In the genomic region with DNA sequence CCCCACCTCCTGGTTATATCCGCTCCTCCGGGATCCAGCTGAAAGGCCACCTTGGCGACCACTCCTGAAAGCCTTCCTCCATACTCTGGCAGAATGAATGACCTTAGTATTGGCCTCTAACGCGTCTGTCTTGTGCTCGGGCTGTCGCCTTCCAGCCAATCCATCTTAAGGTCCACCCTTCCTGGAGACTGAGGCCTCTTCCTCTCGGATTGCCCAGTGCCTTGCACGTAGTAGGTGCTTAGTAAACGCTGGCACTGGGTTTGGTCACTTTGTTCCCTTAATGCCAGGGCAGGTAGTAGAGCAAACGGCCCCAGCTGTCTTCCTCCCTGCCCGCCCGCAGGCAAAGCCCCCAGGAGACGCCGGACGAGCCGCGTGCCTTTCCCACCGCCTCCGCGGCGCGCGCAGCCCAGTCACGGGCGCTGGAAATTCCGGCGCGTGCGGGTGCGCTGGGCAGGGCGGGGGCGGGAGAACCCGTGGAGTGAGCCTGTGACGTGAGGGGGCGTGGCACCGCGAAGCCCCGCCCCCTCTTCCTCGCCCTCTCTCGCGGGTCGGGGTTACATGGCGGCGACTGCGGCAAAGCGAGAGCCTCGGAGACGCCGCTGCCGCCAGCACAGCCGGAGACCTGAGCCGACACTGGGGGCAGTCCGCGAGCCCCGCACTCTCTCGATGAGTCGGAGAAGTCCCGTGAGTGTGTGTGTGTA, we compare ENCODE assay signal across 8 cellular contexts. TPM values are rescaled to one million over a fixed set of nuclear protein-coding genes. Genes with fewer than 3 reads are reported as not detected.
DNase-seq lines count a peak whose midpoint lies in the region; ATAC-seq, FAIRE-seq and TF ChIP-seq lines count a peak whose summit lies in the region.

A gene (plus strand): TSS at position 527 of the 701 bp plus-strand sequence. CDS start 27,242 bp downstream, outside the sequence.

- H2BK20ac ChIP-seq in H1 (ENCODE audit: low read length) = no peak within 1 kb of the TSS

- POLR2A ChIA-PET in H1 (lab: Charles Lee; ENCODE audit: partially characterized antibody) = interaction anchor here (0.6 to 2.6 kb wide), 10 partner anchors 12 to 450 kb away, joined by 3 to 15 read pairs (median 4); a partner anchor contains a TSS

- H3K36me3 ChIP-seq in H1 (ENCODE audit: control insufficient read depth in 2 of 4, insufficient read depth in 4 of 4, low read length in 3 of 4) = no peaks in the 10 kb centered on the region

- H3K4ac ChIP-seq in H1 (replicated peaks; ENCODE audit: insufficient read length, low read depth, low read length) = no peak within 1 kb of the TSS

- no peak for FAIRE-seq in H1 (lab: Jason Lieb, UNC)

- peak within 1 kb of the TSS; percentile 87 for H2AFZ ChIP-seq in H1 (ENCODE audit: low read length)

- WGBS in H1 (ENCODE audit: extremely low coverage in 1 of 2, insufficient coverage in 1 of 2, insufficient read length in 1 of 2, insufficient replicate concordance in 2 of 2, low coverage in 1 of 2, low lambda C conversion rate in 2 of 2, missing lambda C conversion rate in 1 of 2), 2 experiments = 12% methylated on average over 30 of the region's 59 CpGs; no CpG with 5 or more reads in 1 of the 2 experiments

- H3K79me2 ChIP-seq in H1 (ENCODE audit: control insufficient read depth in 1 of 2, insufficient read depth in 2 of 2, low read length in 2 of 2) = peaks cover 10 to 42% of the 10 kb centered on the region in 2 experiments

- no peak within 1 kb of the TSS for H3K23ac ChIP-seq in H1 (ENCODE audit: insufficient read length)

- peaks cover 2% of the 10 kb centered on the region in 2 experiments for H4K20me1 ChIP-seq in H1 (replicated peaks in 1 of 2; ENCODE audit: control insufficient read depth in 1 of 2, insufficient read depth in 2 of 2, low read length in 2 of 2)

- H3K4me1 ChIP-seq in H1 (replicated peaks in 1 of 4; ENCODE audit: control insufficient read depth in 3 of 4, insufficient read depth in 4 of 4, low read length in 3 of 4) = peaks cover 2 to 12% (median 4%) of the 10 kb centered on the region in 4 experiments; a peak in 5 of 7 replicates

- peak; percentile 86 to 95 for TF ChIP-seq POLR2A in H1 (IDR thresholded peaks at IDR 0.05; ENCODE audit: control extremely low read depth in 1 of 2, low read depth in 2 of 2, low read length in 2 of 2)

- TF ChIP-seq EP300 in H1 (IDR thresholded peaks at IDR 0.05; ENCODE audit: borderline replicate concordance in 1 of 2, low read depth in 2 of 2, low read length in 2 of 2) = no peak

- H4K5ac ChIP-seq in H1 (ENCODE audit: insufficient read length, low read depth, low read length) = peak within 1 kb of the TSS; percentile 99

- no peak within 1 kb of the TSS for H2AK5ac ChIP-seq in H1 (ENCODE audit: low read depth, low read length)

- H2BK5ac ChIP-seq in H1 (ENCODE audit: low read depth, low read length) = peak within 1 kb of the TSS; percentile 91

- H2BK15ac ChIP-seq in H1 (ENCODE audit: low read length) = peak within 1 kb of the TSS; percentile 46; the same call in 1 of the 2 replicates

- peak; percentile 71 for ATAC-seq in GM19463 (IDR thresholded peaks at IDR 0.05; ENCODE audit: unreplicated experiment)

- H3K9me3 ChIP-seq in H1 (ENCODE audit: insufficient read depth in 2 of 2, low read depth in 1 of 2, low read length in 1 of 2) = no peaks in the 10 kb centered on the region

- peak within 1 kb of the TSS; percentile 82 for H4K91ac ChIP-seq in H1 (replicated peaks; ENCODE audit: insufficient read length, low read length)

- peak within 1 kb of the TSS; percentile 99 for H4K8ac ChIP-seq in H1 (ENCODE audit: extremely low read depth, insufficient read depth, low read length)

- H2BK120ac ChIP-seq in H1 (replicated peaks; ENCODE audit: low read depth, low read length) = no peak within 1 kb of the TSS

- DNase-seq in CMK (ENCODE audit: low read depth) (peak; percentile 77), HPDE6-E6E7 (ENCODE audit: extremely low spot score) (peak; percentile 83), NOMO-1 (lab: John Stamatoyannopoulos, UW; ENCODE audit: unreplicated experiment in 2 of 2) (peak; percentile 87 to 92), H1 (ENCODE audit: low read depth in 1 of 2, low spot score in 2 of 2) (peak; percentile 73 to 95), mesenteric fat pad (ENCODE audit: low spot score) (peak; percentile 98)
- peak; percentile 88 to 90 (median 89) for DNase-seq in activated CD8-positive, alpha-beta memory T cell treated with anti-CD3 and anti-CD28 coated beads for 48 hours (ENCODE audit: low read depth in 2 of 3, low spot score in 2 of 3)
- DNase-seq in stimulated activated CD8-positive, alpha-beta memory T cell treated with anti-CD3 and anti-CD28 coated beads, Interleukin-15, amount 100 ng/mL, for 1 hour (ENCODE audit: low read depth) = peak; percentile 82

- CTCF ChIA-PET in H1 (lab: Charles Lee; ENCODE audit: partially characterized antibody) = no interaction called here

- H3K4me3 ChIP-seq in H1 (ENCODE audit: extremely low read depth in 1 of 4, insufficient read depth in 2 of 4, low read depth in 3 of 4, low read length in 4 of 4) = peak within 1 kb of the TSS; percentile 76 to 96 (median 92)

- TF ChIP-seq CTCF in H1 (IDR thresholded peaks at IDR 0.05; ENCODE audit: control extremely low read depth in 1 of 3, insufficient read depth in 1 of 3, low read depth in 1 of 3, low read length in 3 of 3) = no peak

- peak within 1 kb of the TSS; percentile 90 for H3K18ac ChIP-seq in H1 (ENCODE audit: extremely low read depth, low read length)

- peak within 1 kb of the TSS; percentile 90 to 99 (median 92) for H3K9ac ChIP-seq in H1 (replicated peaks in 1 of 4; ENCODE audit: extremely low read depth in 1 of 4, low read depth in 3 of 4, low read length in 3 of 4)

- peak within 1 kb of the TSS; percentile 89 for H3K27ac ChIP-seq in H1 (ENCODE audit: low read depth, low read length)

- no peaks in the 10 kb centered on the region for H3K27me3 ChIP-seq in H1 (replicated peaks in 1 of 4; ENCODE audit: control insufficient read depth in 3 of 4, extremely low read depth in 1 of 4, insufficient read depth in 3 of 4, low read length in 3 of 4)

- TF ChIP-seq RAD21 in H1 (IDR thresholded peaks at IDR 0.05 in 1 of 2, conservative IDR thresholded peaks at IDR 0.05 in 1 of 2; ENCODE audit: low read depth in 2 of 2, low read length in 2 of 2) = no peak

- no peaks in the 10 kb centered on the region for H3K23me2 ChIP-seq in H1 (ENCODE audit: low read depth, low read length)

- H3K14ac ChIP-seq in H1 (ENCODE audit: insufficient read length) = no peak within 1 kb of the TSS

- no peaks in the 10 kb centered on the region for H3K79me1 ChIP-seq in H1 (ENCODE audit: low read depth, low read length)

- H3K4me2 ChIP-seq in H1 (ENCODE audit: insufficient read depth in 1 of 2, low read depth in 2 of 2, low read length in 2 of 2) = peak within 1 kb of the TSS; percentile 74 to 76

- H2BK12ac ChIP-seq in H1 (ENCODE audit: low read depth, low read length) = no peak within 1 kb of the TSS; the same call in 1 of the 2 replicates

- H3K56ac ChIP-seq in H1 (replicated peaks; ENCODE audit: insufficient read length, low read depth, low read length) = peak within 1 kb of the TSS; percentile 74

TF ChIP-seq in H1, 55 proteins besides CTCF, POLR2A, EP300 and RAD21 (continues in another document):
- peak; percentile 74 for TF ChIP-seq TEAD4 (IDR thresholded peaks at IDR 0.05; ENCODE audit: low read depth, low read length)
- no peak for TF ChIP-seq CHD1 (IDR thresholded peaks at IDR 0.05; ENCODE audit: low read depth, low read length)
- TF ChIP-seq, protein P1, sequence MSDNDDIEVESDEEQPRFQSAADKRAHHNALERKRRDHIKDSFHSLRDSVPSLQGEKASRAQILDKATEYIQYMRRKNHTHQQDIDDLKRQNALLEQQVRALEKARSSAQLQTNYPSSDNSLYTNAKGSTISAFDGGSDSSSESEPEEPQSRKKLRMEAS (IDR thresholded peaks at IDR 0.05) = peak; percentile 85
- TF ChIP-seq KDM4A (IDR thresholded peaks at IDR 0.05; ENCODE audit: low read depth, low read length, severe bottlenecking) = peak; percentile 72
- no peak for TF ChIP-seq RFX5 (IDR thresholded peaks at IDR 0.05; ENCODE audit: borderline replicate concordance, low read depth, low read length)
- TF ChIP-seq SP1 (IDR thresholded peaks at IDR 0.05; ENCODE audit: low read depth, low read length) = peak; percentile 70; the same call in 1 of the 2 replicates
- no peak for TF ChIP-seq NRF1 (IDR thresholded peaks at IDR 0.05; ENCODE audit: low read depth, low read length)
- TF ChIP-seq TAF7 (optimal IDR thresholded peaks at IDR 0.05; ENCODE audit: borderline replicate concordance, low read depth, low read length) = peak; percentile 93
- no peak for TF ChIP-seq SIRT6 (IDR thresholded peaks at IDR 0.05; ENCODE audit: low read length)
- peak; percentile 93 for TF ChIP-seq TBP (IDR thresholded peaks at IDR 0.05; ENCODE audit: low read depth, low read length)
- peak; percentile 98 for TF ChIP-seq YY1 (IDR thresholded peaks at IDR 0.05; ENCODE audit: low read depth, low read length)
- peak; percentile 90 for TF ChIP-seq BACH1 (IDR thresholded peaks at IDR 0.05; ENCODE audit: low read length)
- peak; percentile 58; the same call in 1 of the 2 replicates for TF ChIP-seq GTF2F1 (IDR thresholded peaks at IDR 0.05; ENCODE audit: borderline replicate concordance, low read depth, low read length)
- peak; percentile 28 to 30; a peak in 1 of 4 replicates for TF ChIP-seq SIN3A (conservative IDR thresholded peaks at IDR 0.05 in 1 of 2, IDR thresholded peaks at IDR 0.05 in 1 of 2; ENCODE audit: low read depth in 1 of 2, low read length in 2 of 2)
- TF ChIP-seq, protein P2, sequence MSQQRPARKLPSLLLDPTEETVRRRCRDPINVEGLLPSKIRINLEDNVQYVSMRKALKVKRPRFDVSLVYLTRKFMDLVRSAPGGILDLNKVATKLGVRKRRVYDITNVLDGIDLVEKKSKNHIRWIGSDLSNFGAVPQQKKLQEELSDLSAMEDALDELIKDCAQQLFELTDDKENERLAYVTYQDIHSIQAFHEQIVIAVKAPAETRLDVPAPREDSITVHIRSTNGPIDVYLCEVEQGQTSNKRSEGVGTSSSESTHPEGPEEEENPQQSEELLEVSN (IDR thresholded peaks at IDR 0.05) = peak; percentile 84
- TF ChIP-seq POLR2AphosphoS5 (IDR thresholded peaks at IDR 0.05; ENCODE audit: low read depth, low read length) = peak; percentile 88
- TF ChIP-seq RBBP5 (IDR thresholded peaks at IDR 0.05; ENCODE audit: borderline replicate concordance, low read depth, low read length) = peak; percentile 79; the same call in 1 of the 2 replicates

RNA-seq across cellular contexts. Expression of the gene that starts here (rescaled TPM):
- total RNA-seq in H1 (2021; fragmentation: NEBNext Ultra II Directional; extraction: Animal tissue kit (Norgen Biotek cat#: 25700)) = 108 and 115 TPM in 2 replicates
- 15.4 and 22.6 TPM in 2 replicates for polyA plus RNA-seq in H1 (2011; rRNA removed)
- polyA plus RNA-seq in H1 (2011; cell fraction: cytosol; rRNA removed) = 34.2 TPM
- polyA plus RNA-seq in H1 (2011; cell fraction: nucleus; rRNA removed) = 16.3 TPM
- polyA plus RNA-seq in H1 (2012, experiment 1 of 2) = 29.3 to 60.9 TPM (median 37.5 TPM) in 4 replicates
- polyA plus RNA-seq in H1 (2012, experiment 2 of 2) = 3.8 TPM
- polyA plus RNA-seq in H1 (2013, experiment 1 of 2) = 51.0 TPM
- 51.3 TPM for polyA plus RNA-seq in H1 (2013, experiment 2 of 2)
- 74.0 and 90.1 TPM in 2 replicates for polyA minus RNA-seq in H1 (2011; rRNA and poly(A)+ RNA removed)
- 53.2 TPM for polyA minus RNA-seq in H1 (2011; cell fraction: cytosol; rRNA and poly(A)+ RNA removed)
- polyA minus RNA-seq in H1 (2011; cell fraction: nucleus; rRNA and poly(A)+ RNA removed) = 46.9 TPM
- total RNA-seq in mesenteric fat pad = 32.1 TPM

Comparison
In these comparisons a context has a peak if more than half of its experiments do, and no peak if none do; other contexts are left out.
1. Peak in every context shown above with its lines: DNase-seq, ATAC-seq, H3K4me3 ChIP-seq and H3K27ac ChIP-seq.